In genomic region chr11:59802639-59803176, GRCh38 we compare ENCODE assay signal across 8 cellular contexts. TPM values are rescaled to one million over a fixed set of nuclear protein-coding genes. Genes with fewer than 3 reads are reported as not detected.
DNase-seq lines count a peak whose midpoint lies in the region; ATAC-seq, FAIRE-seq and TF ChIP-seq lines count a peak whose summit lies in the region.

No MANE protein-coding gene starts in this region.

- H3K27me3 ChIP-seq in OCI-LY3 (ENCODE audit: low read depth, low read length) (no peaks in the 10 kb centered on the region), GM12878 (replicated peaks in 1 of 2; ENCODE audit: control insufficient read depth in 2 of 2, insufficient read depth in 2 of 2, low read length in 1 of 2) (no peaks in the 10 kb centered on the region)

- no peak for TF ChIP-seq EP300 in GM12878 (IDR thresholded peaks at IDR 0.05; ENCODE audit: borderline replicate concordance in 1 of 2, control insufficient read depth in 1 of 2, low read depth in 2 of 2, low read length in 2 of 2)

- peak; percentile 54 for DNase-seq in activated CD8-positive, alpha-beta memory T cell treated with anti-CD3 and anti-CD28 coated beads, Interleukin-2, amount 10 ng/mL, durations not matched to agents 7 days and 5 days
- no peak for DNase-seq in activated CD8-positive, alpha-beta memory T cell treated with anti-CD3 and anti-CD28 coated beads for 24 hours
- DNase-seq in GM12878 (ENCODE audit: low read depth, low spot score) (no peak), iris pigment epithelial cell (ENCODE audit: low read depth) (peak; percentile 52), NK-92 (lab: John Stamatoyannopoulos, UW; ENCODE audit: unreplicated experiment) (no peak)
- peak; percentile 31 for DNase-seq in stimulated activated CD8-positive, alpha-beta memory T cell treated with anti-CD3 and anti-CD28 coated beads, Interleukin-4, amount 100 ng/mL, for 48 hours

- H3K4me3 ChIP-seq in OCI-LY3 (ENCODE audit: low read length) (no peak overlapping the region), GM12878 (no peak overlapping the region)

- TF ChIP-seq POLR2A in GM12878 (IDR thresholded peaks at IDR 0.05; ENCODE audit: low read depth, low read length), result no peak

- H3K4me2 ChIP-seq in OCI-LY3 (ENCODE audit: low read length) (no peak overlapping the region), GM12878 (ENCODE audit: control insufficient read depth, insufficient read depth) (no peak overlapping the region)

- H3K36me3 ChIP-seq in OCI-LY3 (replicated peaks; ENCODE audit: low read depth, low read length) (peaks cover 21% of the 10 kb centered on the region), GM12878 (ENCODE audit: control insufficient read depth in 2 of 2, insufficient read depth in 2 of 2, low read length in 1 of 2) (peaks cover 1 to 11% of the 10 kb centered on the region in 2 experiments)

- 50% methylated on average over 4 of the region's 4 CpGs for WGBS in GM12878 (ENCODE audit: insufficient coverage, insufficient replicate concordance, low lambda C conversion rate, missing lambda C conversion rate)

- BruUV-seq in GM12878 (replicated peaks; lab: Mats Ljungman, UMichigan), result no TSS peak

- CTCF ChIA-PET in activated CD8-positive, alpha-beta memory T cell treated with anti-CD3 and anti-CD28 coated beads, Interleukin-2, amount 10 ng/mL, durations not matched to agents 7 days and 5 days (lab: Charles Lee), result interaction anchor here (0.9 to 4.8 kb wide), 9 partner anchors 8 to 134 kb away, joined by 3 to 104 read pairs (median 6); partner anchors contain the start of genes MRPL16, PATL1 and STX3
- CTCF ChIA-PET in GM12878 (lab: Yijun Ruan, JAX), result interaction anchor here (1.0 to 6.5 kb wide), 5 partner anchors 17 to 449 kb away, joined by 3 to 88 read pairs (median 6); partner anchors contain the start of gene STX3

- H3K79me2 ChIP-seq in OCI-LY3 (ENCODE audit: low read length), result no peaks in the 10 kb centered on the region
- H3K79me2 ChIP-seq in GM12878 (ENCODE audit: control insufficient read depth, insufficient read depth, low read length), result no peaks in the 10 kb centered on the region

- H4K20me1 ChIP-seq in OCI-LY3 (ENCODE audit: insufficient read depth, low read length), result no peaks in the 10 kb centered on the region
- H4K20me1 ChIP-seq in GM12878 (ENCODE audit: control insufficient read depth, insufficient read depth), result no peaks in the 10 kb centered on the region

- H3K4me1 ChIP-seq in OCI-LY3 (ENCODE audit: low read length) (no peaks in the 10 kb centered on the region), GM12878 (ENCODE audit: control insufficient read depth, insufficient read depth, low read length) (no peaks in the 10 kb centered on the region)

- peak; percentile 85 for TF ChIP-seq CTCF in OCI-LY3 (IDR thresholded peaks at IDR 0.05; ENCODE audit: low read depth, low read length)
- peak; percentile 47 to 73 (median 65); a peak in 5 of 6 replicates for TF ChIP-seq CTCF in GM12878 (IDR thresholded peaks at IDR 0.05 in 2 of 3, conservative IDR thresholded peaks at IDR 0.05 in 1 of 3; ENCODE audit: control insufficient read depth in 2 of 3, extremely low read depth in 1 of 3, insufficient read depth in 1 of 3, low read depth in 3 of 3, low read length in 3 of 3)

- H3K9me3 Mint-ChIP-seq in activated CD8-positive, alpha-beta memory T cell treated with anti-CD3 and anti-CD28 coated beads, Interleukin-2, amount 10 ng/mL, durations not matched to agents 7 days and 5 days (ENCODE audit: low read depth), result no peaks in the 10 kb centered on the region

- POLR2A ChIA-PET in GM12878 (lab: Charles Lee), result no interaction called here

- H3K36me3 Mint-ChIP-seq in activated CD8-positive, alpha-beta memory T cell treated with anti-CD3 and anti-CD28 coated beads, Interleukin-2, amount 10 ng/mL, durations not matched to agents 7 days and 5 days, result peaks cover 37% of the 10 kb centered on the region

- H3K9me3 ChIP-seq in OCI-LY3 (ENCODE audit: insufficient read depth, low read length), result no peaks in the 10 kb centered on the region
- no peaks in the 10 kb centered on the region for H3K9me3 ChIP-seq in GM12878 (replicated peaks; ENCODE audit: control insufficient read depth, insufficient read depth, low read length)

- in situ Hi-C loops in GM12878 (cut with MboI), result loop anchor here (5.0 kb wide), 2 partner anchors 45 to 265 kb away; partner anchors contain the start of gene STX3

- SMC1A ChIA-PET in GM12878 (lab: Charles Lee; ENCODE audit: uncharacterized antibody, unreplicated experiment), result interaction anchor here (3.3 kb wide), 1 partner anchor 48 kb away, joined by 21 read pairs; the partner anchor contains the start of gene STX3

- ATAC-seq in activated CD8-positive, alpha-beta memory T cell treated with anti-CD3 and anti-CD28 coated beads, Interleukin-2, amount 10 ng/mL, durations not matched to agents 7 days and 5 days, result peak; percentile 88
- peak; percentile 56 for ATAC-seq in HG03108 (IDR thresholded peaks at IDR 0.05; ENCODE audit: unreplicated experiment)
- ATAC-seq in GM12878, result peak; percentile 82

- no peak overlapping the region for H3K9ac ChIP-seq in OCI-LY3 (ENCODE audit: low read length)
- H3K9ac ChIP-seq in GM12878 (ENCODE audit: control insufficient read depth, insufficient read depth, low read length), result no peak overlapping the region

- no peaks in the 10 kb centered on the region for H3K27me3 Mint-ChIP-seq in activated CD8-positive, alpha-beta memory T cell treated with anti-CD3 and anti-CD28 coated beads, Interleukin-2, amount 10 ng/mL, durations not matched to agents 7 days and 5 days

- H3K27ac ChIP-seq in OCI-LY3 (ENCODE audit: low read length) (no peak overlapping the region), GM12878 (ENCODE audit: control insufficient read depth, insufficient read depth) (no peak overlapping the region)

- no peak overlapping the region for H3K4me3 Mint-ChIP-seq in activated CD8-positive, alpha-beta memory T cell treated with anti-CD3 and anti-CD28 coated beads, Interleukin-2, amount 10 ng/mL, durations not matched to agents 7 days and 5 days

- intact Hi-C loops in GM12878 (cut with micrococcal nuclease; ENCODE audit: unreplicated experiment), result loop anchor here (1.0 kb wide), 2 partner anchors 48 to 265 kb away; no protein-coding TSS in a partner anchor

- RAD21 ChIA-PET in GM12878 (lab: Charles Lee; ENCODE audit: unreplicated experiment), result interaction anchor here (3.7 kb wide), 1 partner anchor 48 kb away, joined by 31 read pairs; the partner anchor contains the start of gene STX3

- peak; percentile 78 for FAIRE-seq in GM12878 (lab: Jason Lieb, UNC)

- peaks cover 21% of the 10 kb centered on the region for H3K4me1 Mint-ChIP-seq in activated CD8-positive, alpha-beta memory T cell treated with anti-CD3 and anti-CD28 coated beads, Interleukin-2, amount 10 ng/mL, durations not matched to agents 7 days and 5 days

- TF ChIP-seq RAD21 in GM12878 (IDR thresholded peaks at IDR 0.05; ENCODE audit: insufficient read depth, low read depth, low read length), result peak; percentile 86

- H3K27ac Mint-ChIP-seq in activated CD8-positive, alpha-beta memory T cell treated with anti-CD3 and anti-CD28 coated beads, Interleukin-2, amount 10 ng/mL, durations not matched to agents 7 days and 5 days, result no peak overlapping the region

- no peak overlapping the region for H2AFZ ChIP-seq in OCI-LY3 (ENCODE audit: low read depth, low read length)
- no peak overlapping the region for H2AFZ ChIP-seq in GM12878 (ENCODE audit: control insufficient read depth, low read depth, low read length)

RNA-seq across cellular contexts. Expression of gene MRPL16, which starts 7.9 kb away (rescaled TPM):
- 100 to 1,000 TPM in 1 of 2 experiments, 10 to 100 TPM in 1; 76.5 to 102 TPM for total RNA-seq in activated CD8-positive, alpha-beta memory T cell treated with anti-CD3 and anti-CD28 coated beads, Interleukin-2, amount 10 ng/mL, durations not matched to agents 7 days and 5 days
- 29.7 and 32.4 TPM in 2 replicates for total RNA-seq in GM12878 (2013; cell fraction: nucleolus; rRNA removed)
- 111 and 117 TPM in 2 replicates for total RNA-seq in GM12878 (2014; rRNA removed)
- 80.9 and 88.9 TPM in 2 replicates for total RNA-seq in GM12878 (2014; rRNA removed; fragmentation: Illumina TruSeq; extraction: Trizol)
- 91.0 and 96.6 TPM in 2 replicates for total RNA-seq in GM12878 (2021)
- polyA plus RNA-seq in GM12878 (2011; ENCODE audit: low read depth), result 57.2 TPM
- polyA plus RNA-seq in GM12878 (2011; rRNA removed), result 93.3 and 100 TPM in 2 replicates
- polyA plus RNA-seq in GM12878 (2011; cell fraction: cytosol; rRNA removed), result 101 and 105 TPM in 2 replicates
- polyA plus RNA-seq in GM12878 (2011; cell fraction: nucleus; rRNA removed), result 57.2 and 64.9 TPM in 2 replicates
- 53.8 and 57.3 TPM in 2 replicates for polyA plus RNA-seq in GM12878 (2012)
- polyA plus RNA-seq in GM12878 (2014; fragmentation: Illumina TruSeq; extraction: Trizol), result 111 and 115 TPM in 2 replicates
- polyA plus RNA-seq in GM12878 (2014; fragmentation: Nextera tagmentation; extraction: Ambion mirVana), result 10 to 100 TPM; 38.2 to 75.0 TPM
- polyA plus RNA-seq in GM12878 (2014; rRNA removed), result 120 and 125 TPM in 2 replicates
- polyA plus RNA-seq in GM12878 (2016; fragmentation: Nextera tagmentation; extraction: Ambion mirVana), result 100 to 1,000 TPM; 167 TPM
- 35.3 and 41.8 TPM in 2 replicates for polyA minus RNA-seq in GM12878 (2011; rRNA and poly(A)+ RNA removed)
- 13.8 and 15.3 TPM in 2 replicates for polyA minus RNA-seq in GM12878 (2011; cell fraction: cytosol; rRNA and poly(A)+ RNA removed)
- 9.9 and 17.3 TPM in 2 replicates for polyA minus RNA-seq in GM12878 (2011; cell fraction: nucleus; rRNA and poly(A)+ RNA removed)

RNA-seq across cellular contexts. Expression of gene CBLIF, which starts 42.6 kb away (rescaled TPM):
- not detected for total RNA-seq in activated CD8-positive, alpha-beta memory T cell treated with anti-CD3 and anti-CD28 coated beads, Interleukin-2, amount 10 ng/mL, durations not matched to agents 7 days and 5 days
- not detected in 2 replicates for total RNA-seq in GM12878 (2013; cell fraction: nucleolus; rRNA removed)
- total RNA-seq in GM12878 (2014; rRNA removed) (not detected in 2 replicates), GM12878 (2014; rRNA removed; fragmentation: Illumina TruSeq; extraction: Trizol) (not detected in 2 replicates), GM12878 (2021) (not detected in 2 replicates)
- polyA plus RNA-seq in GM12878 (2011; ENCODE audit: low read depth), result not detected
- polyA plus RNA-seq in GM12878 (2011; rRNA removed) (not detected in 2 replicates), GM12878 (2014; fragmentation: Illumina TruSeq; extraction: Trizol) (not detected in 2 replicates), GM12878 (2014; fragmentation: Nextera tagmentation; extraction: Ambion mirVana) (not detected), GM12878 (2014; rRNA removed) (not detected in 2 replicates), GM12878 (2016; fragmentation: Nextera tagmentation; extraction: Ambion mirVana) (not detected)
- not detected in 2 replicates for polyA plus RNA-seq in GM12878 (2011; cell fraction: cytosol; rRNA removed)
- polyA plus RNA-seq in GM12878 (2011; cell fraction: nucleus; rRNA removed), result not detected in 2 replicates
- not detected in 2 replicates for polyA plus RNA-seq in GM12878 (2012)
- polyA minus RNA-seq in GM12878 (2011; rRNA and poly(A)+ RNA removed), result not detected in 2 replicates
- not detected in 2 replicates for polyA minus RNA-seq in GM12878 (2011; cell fraction: cytosol; rRNA and poly(A)+ RNA removed)
- not detected in 2 replicates for polyA minus RNA-seq in GM12878 (2011; cell fraction: nucleus; rRNA and poly(A)+ RNA removed)

RNA-seq across cellular contexts. Expression of gene STX3, which starts 47.5 kb away (rescaled TPM):
- 10 to 100 TPM; 76.1 to 82.2 TPM for total RNA-seq in activated CD8-positive, alpha-beta memory T cell treated with anti-CD3 and anti-CD28 coated beads, Interleukin-2, amount 10 ng/mL, durations not matched to agents 7 days and 5 days
- 9.5 and 10.8 TPM in 2 replicates for total RNA-seq in GM12878 (2013; cell fraction: nucleolus; rRNA removed)
- total RNA-seq in GM12878 (2014; rRNA removed) (0.90 and 1.0 TPM in 2 replicates), GM12878 (2014; rRNA removed; fragmentation: Illumina TruSeq; extraction: Trizol) (1.3 and 1.7 TPM in 2 replicates), GM12878 (2021) (0.77 and 1.5 TPM in 2 replicates)
- polyA plus RNA-seq in GM12878 (2011; ENCODE audit: low read depth), result 0.21 TPM
- polyA plus RNA-seq in GM12878 (2011; rRNA removed) (2.5 and 3.3 TPM in 2 replicates), GM12878 (2014; fragmentation: Illumina TruSeq; extraction: Trizol) (1.3 and 1.4 TPM in 2 replicates), GM12878 (2014; fragmentation: Nextera tagmentation; extraction: Ambion mirVana) (under 1 TPM; 0.11 to 0.35 TPM), GM12878 (2014; rRNA removed) (0.93 and 1.8 TPM in 2 replicates), GM12878 (2016; fragmentation: Nextera tagmentation; extraction: Ambion mirVana) (under 1 TPM; 0.83 to 0.87 TPM)
- polyA plus RNA-seq in GM12878 (2011; cell fraction: cytosol; rRNA removed), result 1.8 and 1.9 TPM in 2 replicates
- 1.8 and 1.9 TPM in 2 replicates for polyA plus RNA-seq in GM12878 (2011; cell fraction: nucleus; rRNA removed)
- polyA plus RNA-seq in GM12878 (2012), result 0.58 and 0.73 TPM in 2 replicates
- 1.1 and 1.8 TPM in 2 replicates for polyA minus RNA-seq in GM12878 (2011; rRNA and poly(A)+ RNA removed)
- polyA minus RNA-seq in GM12878 (2011; cell fraction: cytosol; rRNA and poly(A)+ RNA removed), result 1.0 TPM in 1 of 2 replicates, not detected in the other
- polyA minus RNA-seq in GM12878 (2011; cell fraction: nucleus; rRNA and poly(A)+ RNA removed), result 0.85 and 2.1 TPM in 2 replicates

Comparison
In these comparisons a context has a peak if more than half of its experiments do, and no peak if none do; other contexts are left out.
1. DNase-seq: peak in activated CD8-positive, alpha-beta memory T cell treated with anti-CD3 and anti-CD28 coated beads, Interleukin-2, amount 10 ng/mL, durations not matched to agents 7 days and 5 days (single experiment), iris pigment epithelial cell (single experiment) and stimulated activated CD8-positive, alpha-beta memory T cell treated with anti-CD3 and anti-CD28 coated beads, Interleukin-4, amount 100 ng/mL, for 48 hours (single experiment); none in activated CD8-positive, alpha-beta memory T cell treated with anti-CD3 and anti-CD28 coated beads for 24 hours (single experiment), GM12878 (single experiment) and NK-92 (single experiment).
2. RNA of gene STX3, which starts 47.5 kb away (total RNA-seq): 76.1 to 82.2 TPM in activated CD8-positive, alpha-beta memory T cell treated with anti-CD3 and anti-CD28 coated beads, Interleukin-2, amount 10 ng/mL, durations not matched to agents 7 days and 5 days; 0.77 to 10.8 TPM in GM12878; every median in the first group is over 4 times any median in the second.
3. Peak in every context shown above with its lines, with median percentiles within 50 percentile points of each other: ATAC-seq.